In genomic region chr6:45424628-45424955, GRCh38 we compare ENCODE assay signal across 8 cellular contexts. TPM values are rescaled to one million over a fixed set of nuclear protein-coding genes. Genes with fewer than 3 reads are reported as not detected.
A peak's percentile ranks its signal among the peaks of the same experiment; 100 is the strongest.
DNase-seq lines count a peak whose midpoint lies in the region; ATAC-seq and TF ChIP-seq lines count a peak whose summit lies in the region.

No MANE protein-coding gene starts in this region.

- peaks cover 0 to 39% (median 28%) of the 10 kb centered on the region in 4 donors for H3K4me1 ChIP-seq in transverse colon

- TF ChIP-seq EP300 in transverse colon (IDR thresholded peaks at IDR 0.05; ENCODE audit: low read depth), result no peak

- in situ Hi-C loops in transverse colon (cut with MboI; ENCODE audit: low pct_ligation_motif_present in 1 of 4, low pct_unique_long_range_greater_than_20kb in 1 of 4, low sequenced_read_pairs in 3 of 4), result loop anchor here in 2 of 4 donors (25.0 kb wide), 1 partner anchor 762 kb away; no protein-coding TSS in a partner anchor

- H3K36me3 Mint-ChIP-seq in activated naive CD4-positive, alpha-beta T cell treated with anti-CD3 and anti-CD28 coated beads for 36 hours (ENCODE audit: low read depth), result no peaks in the 10 kb centered on the region
- H3K36me3 Mint-ChIP-seq in activated naive CD8-positive, alpha-beta T cell, result peaks cover 2% of the 10 kb centered on the region
- H3K36me3 Mint-ChIP-seq in memory B cell, result no peaks in the 10 kb centered on the region

- H3K27ac ChIP-seq in transverse colon, result peak overlapping the region; percentile 77 to 85 (median 82)

- H3K4me1 Mint-ChIP-seq in activated naive CD4-positive, alpha-beta T cell treated with anti-CD3 and anti-CD28 coated beads for 36 hours (ENCODE audit: low read depth), result peaks cover 41% of the 10 kb centered on the region
- H3K4me1 Mint-ChIP-seq in activated naive CD8-positive, alpha-beta T cell (ENCODE audit: low read depth), result peaks cover 56% of the 10 kb centered on the region
- peaks cover 28% of the 10 kb centered on the region for H3K4me1 Mint-ChIP-seq in memory B cell

- H3K4me3 Mint-ChIP-seq in activated naive CD4-positive, alpha-beta T cell treated with anti-CD3 and anti-CD28 coated beads for 36 hours, result peak overlapping the region; percentile 87
- H3K4me3 Mint-ChIP-seq in activated naive CD8-positive, alpha-beta T cell, result peak overlapping the region; percentile 97
- H3K4me3 Mint-ChIP-seq in memory B cell, result peak overlapping the region; percentile 62

- H3K27me3 Mint-ChIP-seq in activated naive CD4-positive, alpha-beta T cell treated with anti-CD3 and anti-CD28 coated beads for 36 hours (ENCODE audit: low read depth), result peaks cover 11% of the 10 kb centered on the region
- H3K27me3 Mint-ChIP-seq in activated naive CD8-positive, alpha-beta T cell, result no peaks in the 10 kb centered on the region
- peaks cover 20% of the 10 kb centered on the region for H3K27me3 Mint-ChIP-seq in memory B cell

- ATAC-seq in memory B cell (ENCODE audit: low read depth), result no peak
- no peak for ATAC-seq in HG03520 (IDR thresholded peaks at IDR 0.05; ENCODE audit: unreplicated experiment)

- no peak for TF ChIP-seq CTCF in transverse colon (IDR thresholded peaks at IDR 0.05)

- intact Hi-C loops in activated naive CD4-positive, alpha-beta T cell treated with anti-CD3 and anti-CD28 coated beads for 36 hours (cut with micrococcal nuclease), result loop anchor here (5.0 kb wide), 2 partner anchors 588 to 637 kb away; no protein-coding TSS in a partner anchor
- intact Hi-C loops in transverse colon (cut with DNase I; ENCODE audit: low total_unique reads), result loop anchor here (5.0 kb wide), 2 partner anchors 47 to 288 kb away; partner anchors contain the start of gene SUPT3H

- no peaks in the 10 kb centered on the region for H3K9me3 Mint-ChIP-seq in activated naive CD4-positive, alpha-beta T cell treated with anti-CD3 and anti-CD28 coated beads for 36 hours
- no peaks in the 10 kb centered on the region for H3K9me3 Mint-ChIP-seq in activated naive CD8-positive, alpha-beta T cell (ENCODE audit: low read depth)
- H3K9me3 Mint-ChIP-seq in memory B cell, result no peaks in the 10 kb centered on the region

- no peak for TF ChIP-seq POLR2A in transverse colon (IDR thresholded peaks at IDR 0.05)

- WGBS in transverse colon (ENCODE audit: low coverage in 1 of 2), 2 donors, result 49 to 51% methylated on average over 4 of the region's 4 CpGs

- CTCF ChIA-PET in activated naive CD4-positive, alpha-beta T cell treated with anti-CD3 and anti-CD28 coated beads for 36 hours (lab: Charles Lee), result interaction anchor here (1.7 kb wide), 1 partner anchor 290 kb away, joined by 6 read pairs; no protein-coding TSS in a partner anchor

- no peak for DNase-seq in activated naive CD4-positive, alpha-beta T cell treated with anti-CD3 and anti-CD28 coated beads for 36 hours
- no peak for DNase-seq in activated naive CD4-positive, alpha-beta T cell treated with anti-CD3 and anti-CD28 coated beads, Interleukin-2, amount 50 U/mL, for 16 hours
- peak in 1 of 2 donors; percentile 3 for DNase-seq in memory B cell (ENCODE audit: low spot score in 2 of 2)
- no peak for DNase-seq in transverse colon
- DNase-seq in GDM1 (lab: John Stamatoyannopoulos, UW), result no peak
- DNase-seq in D341Med (ENCODE audit: low spot score), result no peak

- H3K27ac Mint-ChIP-seq in activated naive CD4-positive, alpha-beta T cell treated with anti-CD3 and anti-CD28 coated beads for 36 hours, result no peak overlapping the region
- peak overlapping the region; percentile 88 for H3K27ac Mint-ChIP-seq in activated naive CD8-positive, alpha-beta T cell
- no peak overlapping the region for H3K27ac Mint-ChIP-seq in memory B cell

- H3K4me3 ChIP-seq in transverse colon, result peak overlapping the region in 3 of 4 donors; percentile 29 to 64 (median 46)

- peaks cover 58% of the 10 kb centered on the region for H3K27me3 ChIP-seq in transverse colon

- no peaks in the 10 kb centered on the region for H3K9me3 ChIP-seq in transverse colon

- H3K36me3 ChIP-seq in transverse colon, result no peaks in the 10 kb centered on the region

RNA-seq across cellular contexts. Expression of gene SUPT3H, which starts 46.9 kb away (rescaled TPM):
- 10 to 100 TPM; 15.7 to 17.9 TPM for total RNA-seq in activated naive CD4-positive, alpha-beta T cell treated with anti-CD3 and anti-CD28 coated beads for 36 hours
- total RNA-seq in transverse colon, result 10 to 100 TPM in 1 of 4 donors, 1 to 10 TPM in 2, under 1 TPM in 1; 0.80 to 12.7 (median 3.0) TPM
